In genomic region chr6:27830665-27831433, GRCh38 we compare ENCODE assay signal across 8 cellular contexts.
DNase-seq lines count a peak whose midpoint lies in the region; ATAC-seq and TF ChIP-seq lines count a peak whose summit lies in the region.
"Not testable (repeated sequence)": the region's sequence is repeated elsewhere in the genome, so short reads cannot be mapped to it uniquely, and the experiment has no call there.

No MANE protein-coding gene starts in this region.

- H3K9me2 ChIP-seq in hepatocyte (replicated peaks; ENCODE audit: insufficient read depth), result not testable (repeated sequence)

- not testable (repeated sequence) for TF ChIP-seq POLR2A in prostate gland (IDR thresholded peaks at IDR 0.05)

- H3K4me3 ChIP-seq in hepatocyte (peak overlapping the region; percentile 65), prostate gland (peak overlapping the region; percentile 21 to 26)

- ATAC-seq in GM18873 (IDR thresholded peaks at IDR 0.05; ENCODE audit: low FRiP score, unreplicated experiment) (peak; percentile 60), HG02870 (IDR thresholded peaks at IDR 0.05; ENCODE audit: unreplicated experiment) (peak; percentile 72)

- peaks cover 36% of the 10 kb centered on the region for H3K4me1 Mint-ChIP-seq in T-helper 2 cell treated with Interferon-gamma antibody and Interleukin-4, amounts not matched to agents 5 μg/mL and 100 μg/mL, for 36 hours (ENCODE audit: low read depth)
- peaks cover 69% of the 10 kb centered on the region for H3K4me1 Mint-ChIP-seq in brain

- not testable (repeated sequence) for H3K9me3 Mint-ChIP-seq in T-helper 2 cell treated with Interferon-gamma antibody and Interleukin-4, amounts not matched to agents 5 μg/mL and 100 μg/mL, for 36 hours
- H3K9me3 Mint-ChIP-seq in brain, result peaks cover 0 to 17% (median 13%) of the 10 kb centered on the region in 5 experiments

- H3K27ac ChIP-seq in hepatocyte (peak overlapping the region; percentile 95), prostate gland (peak overlapping the region; percentile 53 to 62)

- not testable (repeated sequence) for H4K20me1 ChIP-seq in hepatocyte (ENCODE audit: insufficient read depth, poor library complexity, severe bottlenecking)

- H3K4me1 ChIP-seq in hepatocyte (ENCODE audit: insufficient read depth), result peaks cover 18% of the 10 kb centered on the region
- not testable (repeated sequence) for H3K4me1 ChIP-seq in prostate gland (replicated peaks)

- H3K36me3 ChIP-seq in hepatocyte (replicated peaks; ENCODE audit: insufficient read depth, low read depth); prostate gland: not testable (repeated sequence)

- peak overlapping the region; percentile 91 for H3K4me3 Mint-ChIP-seq in T-helper 2 cell treated with Interferon-gamma antibody and Interleukin-4, amounts not matched to agents 5 μg/mL and 100 μg/mL, for 36 hours
- peak overlapping the region; percentile 88 to 95 (median 92) for H3K4me3 Mint-ChIP-seq in brain

- intact Hi-C loops in prostate gland (cut with DNase I), result not testable (repeated sequence)

- H3K79me2 ChIP-seq in hepatocyte, result peaks cover 61% of the 10 kb centered on the region

- H3K27me3 Mint-ChIP-seq in T-helper 2 cell treated with Interferon-gamma antibody and Interleukin-4, amounts not matched to agents 5 μg/mL and 100 μg/mL, for 36 hours (ENCODE audit: low read depth); brain: not testable (repeated sequence)

- H3K36me3 Mint-ChIP-seq in T-helper 2 cell treated with Interferon-gamma antibody and Interleukin-4, amounts not matched to agents 5 μg/mL and 100 μg/mL, for 36 hours (ENCODE audit: low read depth), result not testable (repeated sequence)
- H3K36me3 Mint-ChIP-seq in brain, result peaks cover 45% of the 10 kb centered on the region

- H2AFZ ChIP-seq in hepatocyte, result peak overlapping the region; percentile 7

- not testable (repeated sequence) for H3K27me3 ChIP-seq in hepatocyte; prostate gland (replicated peaks; ENCODE audit: insufficient read depth)

- H3K4me2 ChIP-seq in hepatocyte, result peak overlapping the region; percentile 88

- 2% methylated on average over 30 of the region's 51 CpGs for WGBS in hepatocyte (ENCODE audit: low lambda C conversion rate, missing lambda C conversion rate)
- WGBS in prostate gland, result 14% methylated on average over 28 of the region's 51 CpGs

- H3K27ac Mint-ChIP-seq in T-helper 2 cell treated with Interferon-gamma antibody and Interleukin-4, amounts not matched to agents 5 μg/mL and 100 μg/mL, for 36 hours, result peak overlapping the region; percentile 98
- peak overlapping the region; percentile 94 to 98 (median 97) for H3K27ac Mint-ChIP-seq in brain

- TF ChIP-seq CTCF in brain (conservative IDR thresholded peaks at IDR 0.05); hepatocyte (IDR thresholded peaks at IDR 0.05; ENCODE audit: poor library complexity); prostate gland (IDR thresholded peaks at IDR 0.05): not testable (repeated sequence)

- not testable (repeated sequence) for H3K9me3 ChIP-seq in hepatocyte (ENCODE audit: low read depth); prostate gland

- DNase-seq in AG20443 (ENCODE audit: low spot score), result peak; percentile 13
- DNase-seq in NAMALWA (ENCODE audit: low spot score), result peak; percentile 83
- peak; percentile 56 for DNase-seq in T-helper 2 cell treated with Interferon-gamma antibody and Interleukin-4, amounts not matched to agents 5 μg/mL and 100 μg/mL, for 36 hours (ENCODE audit: low spot score)
- peak; percentile 53 for DNase-seq in hepatocyte (ENCODE audit: low spot score)
- DNase-seq in prostate gland (ENCODE audit: low spot score), result not testable (repeated sequence)
